In genomic region chrX:123563167-123563566, GRCh38 we compare ENCODE assay signal across 29 cellular contexts.
"Had no signal": no experiment of that assay in that cellular context is flagged by ENCODE, and none has a peak within 500 bp of the region (broad histone marks: within the 10 kb centered on the region; RNA-seq: fewer than 3 reads in every experiment).

No MANE protein-coding gene starts in this region.

- H3K4me3 ChIP-seq: colonic mucosa, coronary artery, dorsolateral prefrontal cortex, esophagus muscularis mucosa, esophagus squamous epithelium, gastrocnemius medialis, gastroesophageal sphincter, heart left ventricle, heart right ventricle had no signal

- H3K4me3 Mint-ChIP-seq: dendritic cell treated with granulocyte-macrophage colony-stimulating factor and Interleukin-4, amounts not matched to agents 40 ng/mL and 50 ng/mL, for 4 days; effector memory CD8-positive, alpha-beta T cell; endodermal cell had no signal

- H3K9me3 ChIP-seq: colonic mucosa, esophagus muscularis mucosa, esophagus squamous epithelium, gastrocnemius medialis, gastroesophageal sphincter, heart left ventricle had no signal

- DNase-seq: colonic mucosa; cortex of kidney; dermis blood vessel endothelial cell; dorsolateral prefrontal cortex; effector CD4-positive, alpha-beta T cell; effector CD8-positive, alpha-beta T cell; effector memory CD4-positive, alpha-beta T cell; effector memory CD8-positive, alpha-beta T cell; endodermal cell; erythroblast; esophagus squamous epithelium; foreskin fibroblast; foreskin keratinocyte; foreskin melanocyte; gastrocnemius medialis; glutamatergic neuron; head of caudate nucleus; heart left ventricle; heart right ventricle had no signal

- H3K36me3 ChIP-seq: colonic mucosa, esophagus muscularis mucosa, esophagus squamous epithelium, gastrocnemius medialis, gastroesophageal sphincter, heart left ventricle, heart right ventricle had no signal

- H3K27ac Mint-ChIP-seq: dendritic cell treated with granulocyte-macrophage colony-stimulating factor and Interleukin-4, amounts not matched to agents 40 ng/mL and 50 ng/mL, for 4 days; effector memory CD8-positive, alpha-beta T cell; endodermal cell had no signal

- H3K4me1 ChIP-seq: colonic mucosa, esophagus muscularis mucosa, esophagus squamous epithelium, foreskin keratinocyte, gastrocnemius medialis, gastroesophageal sphincter, heart left ventricle, heart right ventricle had no signal

- H3K27me3 ChIP-seq: colonic mucosa, esophagus muscularis mucosa, esophagus squamous epithelium, foreskin keratinocyte, gastrocnemius medialis, gastroesophageal sphincter, heart left ventricle, heart right ventricle had no signal

- ATAC-seq: effector memory CD8-positive, alpha-beta T cell; esophagus mucosa; foreskin keratinocyte; gastrocnemius medialis; gastroesophageal sphincter; heart left ventricle; heart right ventricle had no signal

- FAIRE-seq: colon, endometrium, endothelial cell of umbilical vein, frontal cortex had no signal

- H3K27ac ChIP-seq: colonic mucosa, coronary artery, dorsolateral prefrontal cortex, epithelial cell of prostate, esophagus muscularis mucosa, esophagus squamous epithelium, foreskin keratinocyte, gastrocnemius medialis, gastroesophageal sphincter, heart left ventricle, heart right ventricle had no signal

- H3K4me1 Mint-ChIP-seq: endodermal cell had no signal
